In the genomic region with DNA sequence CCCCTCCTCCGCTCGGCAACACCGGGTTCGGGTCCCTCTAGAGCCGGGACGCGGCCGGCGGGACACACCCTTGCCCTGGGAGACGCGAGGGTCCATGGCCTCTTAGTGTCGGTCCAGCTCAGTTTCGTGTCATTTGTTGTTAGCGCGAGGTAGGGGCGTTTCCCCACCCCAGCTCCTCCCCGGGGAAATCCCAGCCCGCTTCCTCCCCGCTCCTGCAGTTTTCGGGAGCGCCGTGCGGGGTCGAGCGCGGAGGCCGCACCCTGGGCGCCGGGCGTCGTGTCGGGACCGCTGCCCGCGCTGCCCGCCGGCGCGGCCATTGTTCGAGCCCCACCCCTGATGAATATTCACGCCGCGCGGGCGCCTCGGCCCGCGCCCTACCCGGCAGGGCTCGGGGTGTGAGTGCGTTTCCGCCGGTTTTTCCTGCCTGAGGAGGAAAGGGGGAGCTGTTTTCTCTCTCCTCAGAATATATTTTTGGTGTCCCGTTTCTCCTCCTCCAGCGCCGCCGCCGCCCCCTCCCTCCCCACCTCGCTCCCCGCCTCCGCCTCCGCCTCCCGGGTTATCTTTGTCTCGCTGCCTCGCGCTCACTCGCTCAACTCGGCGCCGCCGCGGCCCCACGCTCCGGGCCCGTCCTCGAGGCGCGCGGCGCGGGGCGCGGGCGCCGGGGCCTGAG, we compare ENCODE assay signal across 8 cellular contexts. TPM values are rescaled to one million over a fixed set of nuclear protein-coding genes. Genes with fewer than 3 reads are reported as not detected.
DNase-seq lines count a peak whose midpoint lies in the region; ATAC-seq and FAIRE-seq lines count a peak whose summit lies in the region.

A gene (plus strand): TSS at position 584 of the 670 bp plus-strand sequence. CDS start 374 bp downstream, outside the sequence.

- H3K4me1 ChIP-seq in small intestine (ENCODE audit: control insufficient read depth in 2 of 2, insufficient read depth in 1 of 2, low read depth in 1 of 2, low read length in 1 of 2), result peaks cover 0 to 12% of the 10 kb centered on the region in 2 donors

- in situ Hi-C loops in G401 (cut with HindIII; ENCODE audit: low sequenced_read_pairs), result no loop called here

- H3K36me3 ChIP-seq in small intestine (ENCODE audit: control insufficient read depth in 2 of 2, insufficient read depth in 2 of 2, low read length in 2 of 2), result no peaks in the 10 kb centered on the region

- ATAC-seq in HG02763 (IDR thresholded peaks at IDR 0.05; ENCODE audit: unreplicated experiment) (peak; percentile 48), GM18520 (IDR thresholded peaks at IDR 0.05; ENCODE audit: unreplicated experiment) (no peak)
- peak; percentile 44 to 50 for ATAC-seq in activated CD4-positive, CD25-positive, alpha-beta regulatory T cell treated with anti-CD3 and anti-CD28 coated beads, Interleukin-2, amount 50 U/mL, for 24 hours

- 0 to 1% (median 0%) methylated on average over 63 to 82 of the region's 85 CpGs for WGBS in small intestine, 3 donors

- no peaks in the 10 kb centered on the region for H3K36me3 Mint-ChIP-seq in immature natural killer cell

- peak within 1 kb of the TSS; percentile 76 to 92 (median 82) for H3K27ac Mint-ChIP-seq in immature natural killer cell

- DNase-seq in G401 (ENCODE audit: low spot score), result peak; percentile 83
- DNase-seq in NCI-H2227 (lab: John Stamatoyannopoulos, UW; ENCODE audit: unreplicated experiment), result peak; percentile 85
- DNase-seq in central memory CD4-positive, alpha-beta T cell, result peak; percentile 65
- peak; percentile 46 to 50 (median 48) for DNase-seq in immature natural killer cell
- DNase-seq in small intestine, result peak; percentile 62

- H3K9me3 ChIP-seq in small intestine (ENCODE audit: control insufficient read depth, low read depth), result no peaks in the 10 kb centered on the region

- H3K27me3 Mint-ChIP-seq in immature natural killer cell (ENCODE audit: low read depth in 3 of 3), result peaks cover 2 to 5% (median 4%) of the 10 kb centered on the region in 3 donors

- H3K4me1 Mint-ChIP-seq in immature natural killer cell, result peaks cover 11 to 14% of the 10 kb centered on the region in 2 donors

- peak within 1 kb of the TSS; percentile 63 to 88 for H3K27ac ChIP-seq in small intestine (ENCODE audit: low read depth in 1 of 2, low read length in 1 of 2)

- H3K4me3 Mint-ChIP-seq in immature natural killer cell, result peak within 1 kb of the TSS; percentile 93 to 96 (median 94)

- H3K9me3 Mint-ChIP-seq in immature natural killer cell, result peaks cover 0 to 2% (median 0%) of the 10 kb centered on the region in 6 donors

- H3K4me3 ChIP-seq in small intestine (ENCODE audit: low read depth in 1 of 2, low read length in 2 of 2), result peak within 1 kb of the TSS; percentile 83 to 87

- H3K27me3 ChIP-seq in small intestine (ENCODE audit: control insufficient read depth in 2 of 2, insufficient read depth in 2 of 2, low read length in 2 of 2), result no peaks in the 10 kb centered on the region

- no peak for FAIRE-seq in small intestine (lab: Jason Lieb, UNC)

RNA-seq across cellular contexts. Expression of the gene that starts here (rescaled TPM):
- 47.3 and 70.8 TPM in 2 replicates for total RNA-seq in G401 (2014; rRNA removed; shearing (Covaris generic))
- polyA plus RNA-seq in immature natural killer cell (1 to 10 TPM; 2.1 to 4.6 (median 3.4) TPM), small intestine (10 to 100 TPM in 1 of 3 donors, 1 to 10 TPM in 2; 8.5 to 18.1 (median 9.5) TPM)
